ENCODE assay signal across 8 cellular contexts in genomic region chr7:100673942-100674431, GRCh38. TPM values are rescaled to one million over a fixed set of nuclear protein-coding genes. Genes with fewer than 3 reads are reported as not detected.
DNase-seq lines count a peak whose midpoint lies in the region; ATAC-seq and TF ChIP-seq lines count a peak whose summit lies in the region.

No MANE protein-coding gene starts in this region.

- H3K4me1 ChIP-seq in endocrine pancreas (ENCODE audit: control insufficient read depth, insufficient read depth, low read length) (no peaks in the 10 kb centered on the region), mucosa of stomach (ENCODE audit: control insufficient read depth, insufficient read depth, low read length) (peaks cover 6% of the 10 kb centered on the region), urinary bladder (ENCODE audit: insufficient read depth) (no peaks in the 10 kb centered on the region)

- H3K4me3 ChIP-seq in GM12875 (ENCODE audit: low read depth, low read length) (peak overlapping the region; percentile 94), endocrine pancreas (ENCODE audit: control insufficient read depth, insufficient read depth, low read length) (no peak overlapping the region), mucosa of stomach (ENCODE audit: low read length) (peak overlapping the region; percentile 61), urinary bladder (ENCODE audit: low read depth, low read length) (peak overlapping the region; percentile 90)

- no peak for DNase-seq in activated B cell treated with CpG ODN at 0.5 μM for 24 hours
- DNase-seq in globus pallidus (ENCODE audit: low spot score): no peak

- H3K4me1 Mint-ChIP-seq in activated B cell treated with CpG ODN at 0.5 μM for 24 hours: peaks cover 11% of the 10 kb centered on the region

- H3K9ac ChIP-seq in endocrine pancreas (ENCODE audit: control insufficient read depth, insufficient read depth, low read length) (peak overlapping the region; percentile 94), mucosa of stomach (ENCODE audit: low read length) (peak overlapping the region; percentile 94)

- H3K9me3 Mint-ChIP-seq in activated B cell treated with CpG ODN at 0.5 μM for 24 hours: no peaks in the 10 kb centered on the region

- peaks cover 27% of the 10 kb centered on the region for H3K36me3 Mint-ChIP-seq in activated B cell treated with CpG ODN at 0.5 μM for 24 hours (ENCODE audit: low read depth)

- WGBS in urinary bladder: under 1% methylated on average over 35 of the region's 35 CpGs

- POLR2A ChIA-PET in activated B cell treated with CpG ODN at 0.5 μM for 24 hours (lab: Charles Lee): interaction anchor here (0.6 to 6.3 kb wide), 8 partner anchors 9 to 276 kb away, joined by 4 to 60 read pairs (median 6); partner anchors contain the start of genes FBXO24, GIGYF1, LRCH4 and MOSPD3

- peak overlapping the region; percentile 97 for H3K4me3 Mint-ChIP-seq in activated B cell treated with CpG ODN at 0.5 μM for 24 hours

- peak overlapping the region; percentile 95 for H3K27ac ChIP-seq in urinary bladder (ENCODE audit: low read depth)

- TF ChIP-seq CTCF in GM12875 (IDR thresholded peaks at IDR 0.05; ENCODE audit: borderline replicate concordance, insufficient read depth, low read depth, low read length) (no peak), activated B cell treated with CpG ODN at 0.5 μM for 24 hours (IDR thresholded peaks at IDR 0.05) (no peak)

- H3K27ac Mint-ChIP-seq in activated B cell treated with CpG ODN at 0.5 μM for 24 hours: peak overlapping the region; percentile 95

- H3K27me3 ChIP-seq in endocrine pancreas (ENCODE audit: control insufficient read depth, insufficient read depth, low read length) (no peaks in the 10 kb centered on the region), mucosa of stomach (ENCODE audit: control insufficient read depth, insufficient read depth, low read length) (no peaks in the 10 kb centered on the region)

- H3K9me3 ChIP-seq in endocrine pancreas (ENCODE audit: control insufficient read depth, low read length) (no peaks in the 10 kb centered on the region), mucosa of stomach (ENCODE audit: control insufficient read depth, low read length) (no peaks in the 10 kb centered on the region)

- intact Hi-C loops in activated B cell treated with CpG ODN at 0.5 μM for 24 hours (cut with micrococcal nuclease): loop anchor here (1.0 to 10.0 kb wide), 11 partner anchors 21 to 589 kb away; partner anchors contain the start of genes COPS6, FBXO24, LRCH4 and MEPCE

- CTCF ChIA-PET in activated B cell treated with CpG ODN at 0.5 μM for 24 hours (lab: Charles Lee): interaction anchor here (1.1 kb wide), 1 partner anchor 32 kb away, joined by 3 read pairs; the partner anchor contains the start of gene POP7

- H3K27me3 Mint-ChIP-seq in activated B cell treated with CpG ODN at 0.5 μM for 24 hours: no peaks in the 10 kb centered on the region

- ATAC-seq in HG03521 (IDR thresholded peaks at IDR 0.05; ENCODE audit: unreplicated experiment) (peak; percentile 5), activated B cell treated with CpG ODN at 0.5 μM for 24 hours (ENCODE audit: low read depth) (no peak), GM19023 (IDR thresholded peaks at IDR 0.05; ENCODE audit: unreplicated experiment) (no peak)

- H3K36me3 ChIP-seq in endocrine pancreas (ENCODE audit: control insufficient read depth, insufficient read depth, low read length) (peaks cover 6% of the 10 kb centered on the region), mucosa of stomach (ENCODE audit: control insufficient read depth, insufficient read depth, low read length) (peaks cover 16% of the 10 kb centered on the region), urinary bladder (ENCODE audit: insufficient read depth) (peaks cover 2% of the 10 kb centered on the region)

RNA-seq across cellular contexts. Expression of gene GNB2, which starts 0.4 kb away (rescaled TPM):
- 129 and 132 TPM in 2 replicates for total RNA-seq in activated B cell treated with CpG ODN at 0.5 μM for 24 hours
- 51.2 TPM for total RNA-seq in urinary bladder
- polyA plus RNA-seq in urinary bladder: 279 TPM

RNA-seq across cellular contexts. Expression of gene ACTL6B, which starts 17.7 kb away (rescaled TPM):
- total RNA-seq in activated B cell treated with CpG ODN at 0.5 μM for 24 hours: not detected in 2 replicates
- 0.69 TPM for total RNA-seq in urinary bladder
- polyA plus RNA-seq in urinary bladder: 0.19 TPM

RNA-seq across cellular contexts. Expression of gene GIGYF1, which starts 20.1 kb away (rescaled TPM):
- 66.5 and 76.6 TPM in 2 replicates for total RNA-seq in activated B cell treated with CpG ODN at 0.5 μM for 24 hours
- 17.1 TPM for total RNA-seq in urinary bladder
- 27.2 TPM for polyA plus RNA-seq in urinary bladder

RNA-seq across cellular contexts. Expression of gene POP7, which starts 31.9 kb away (rescaled TPM):
- 21.5 and 21.7 TPM in 2 replicates for total RNA-seq in activated B cell treated with CpG ODN at 0.5 μM for 24 hours
- total RNA-seq in urinary bladder: 18.6 TPM
- 39.1 TPM for polyA plus RNA-seq in urinary bladder

RNA-seq across cellular contexts. Expression of gene TFR2, which starts 32.6 kb away (rescaled TPM):
- 7.5 and 8.5 TPM in 2 replicates for total RNA-seq in activated B cell treated with CpG ODN at 0.5 μM for 24 hours
- 0.69 TPM for total RNA-seq in urinary bladder
- 0.81 TPM for polyA plus RNA-seq in urinary bladder
